Comparison of ENCODE assay signal across 11 cellular contexts in genomic region chr3:177111541-177111949, GRCh38.
DNase-seq lines count a peak whose midpoint lies in the region; ATAC-seq and TF ChIP-seq lines count a peak whose summit lies in the region.
"Had no signal": no experiment of that assay in that cellular context is flagged by ENCODE, and none has a peak within 500 bp of the region (broad histone marks: within the 10 kb centered on the region; RNA-seq: fewer than 3 reads in every experiment).

No MANE protein-coding gene starts in this region.

- H3K9me3 ChIP-seq in transverse colon, result no peaks in the 10 kb centered on the region
- H3K9me3 ChIP-seq in HAP-1, result no peaks in the 10 kb centered on the region
- H3K9me3 ChIP-seq: BE2C had no signal

- H3K4me3 Mint-ChIP-seq in activated naive CD8-positive, alpha-beta T cell treated with anti-CD3 and anti-CD28 coated beads for 36 hours, result no peak overlapping the region

- peaks cover 3 to 10% of the 10 kb centered on the region in 2 donors for H3K9me3 Mint-ChIP-seq in activated naive CD4-positive, alpha-beta T cell treated with anti-CD3 and anti-CD28 coated beads, Interleukin-2, amount 50 U/mL, for 72 hours
- peaks cover 14% of the 10 kb centered on the region for H3K9me3 Mint-ChIP-seq in activated naive CD8-positive, alpha-beta T cell treated with anti-CD3 and anti-CD28 coated beads for 36 hours

- TF ChIP-seq POLR2A in transverse colon (IDR thresholded peaks at IDR 0.05), result no peak

- peaks cover 60% of the 10 kb centered on the region for H3K4me1 Mint-ChIP-seq in activated naive CD8-positive, alpha-beta T cell treated with anti-CD3 and anti-CD28 coated beads for 36 hours

- peaks cover 18 to 59% (median 31%) of the 10 kb centered on the region in 4 donors for H3K4me1 ChIP-seq in transverse colon
- H3K4me1 ChIP-seq in HAP-1, result peaks cover 20% of the 10 kb centered on the region

- H3K27me3 ChIP-seq in transverse colon, result no peaks in the 10 kb centered on the region
- H3K27me3 ChIP-seq in HAP-1 (ENCODE audit: low read depth), result no peaks in the 10 kb centered on the region
- H3K27me3 ChIP-seq: BE2C had no signal

- ATAC-seq in activated naive CD4-positive, alpha-beta T cell treated with anti-CD3 and anti-CD28 coated beads, Interleukin-2, amount 50 U/mL, for 72 hours, result peak; percentile 22 to 45
- peak; percentile 38 for ATAC-seq in HG03342 (IDR thresholded peaks at IDR 0.05; ENCODE audit: unreplicated experiment)

- H3K4me3 ChIP-seq in transverse colon, result no peak overlapping the region
- H3K4me3 ChIP-seq in HAP-1, result no peak overlapping the region

- DNase-seq in activated naive CD4-positive, alpha-beta T cell treated with anti-CD3 and anti-CD28 coated beads, Interleukin-2, amount 50 U/mL, for 72 hours (ENCODE audit: low spot score in 2 of 2), result no peak
- DNase-seq in activated naive CD4-positive, alpha-beta T cell (lab: John Stamatoyannopoulos, UW), result no peak
- DNase-seq in activated naive CD8-positive, alpha-beta T cell treated with anti-CD3 and anti-CD28 coated beads for 36 hours, result no peak
- DNase-seq in transverse colon, result no peak
- no peak for DNase-seq in HAP-1 (ENCODE audit: low spot score in 2 of 2)
- no peak for DNase-seq in NCI-H1694 (lab: John Stamatoyannopoulos, UW)
- no peak for DNase-seq in stimulated activated CD4-positive, alpha-beta T cell treated with anti-CD3 and anti-CD28 coated beads, Interleukin-2, amount 100 ng/mL, for 24 hours
- DNase-seq: BE2C; NCI-H1417; stimulated activated naive CD4-positive, alpha-beta T cell treated with Interleukin-2 at 50 U/mL for 16 hours had no signal

- intact Hi-C loops in transverse colon (cut with DNase I; ENCODE audit: low total_unique reads), result no loop called here

- no peak for TF ChIP-seq EP300 in transverse colon (IDR thresholded peaks at IDR 0.05; ENCODE audit: low read depth)

- no peaks in the 10 kb centered on the region for H3K27me3 Mint-ChIP-seq in activated naive CD8-positive, alpha-beta T cell treated with anti-CD3 and anti-CD28 coated beads for 36 hours

- H3K27ac Mint-ChIP-seq in activated naive CD4-positive, alpha-beta T cell treated with anti-CD3 and anti-CD28 coated beads, Interleukin-2, amount 50 U/mL, for 72 hours, result peak overlapping the region in 1 of 2 donors; percentile 46
- peak overlapping the region; percentile 42 for H3K27ac Mint-ChIP-seq in activated naive CD8-positive, alpha-beta T cell treated with anti-CD3 and anti-CD28 coated beads for 36 hours

- no peaks in the 10 kb centered on the region for H3K36me3 ChIP-seq in transverse colon
- no peaks in the 10 kb centered on the region for H3K36me3 ChIP-seq in HAP-1 (replicated peaks)
- H3K36me3 ChIP-seq: BE2C had no signal

- no peak for TF ChIP-seq CTCF in transverse colon (IDR thresholded peaks at IDR 0.05)

- WGBS in transverse colon (ENCODE audit: low coverage in 1 of 2), 2 donors, result 56 to 77% methylated on average over 4 of the region's 4 CpGs

- peak overlapping the region; percentile 14 to 69 (median 40) for H3K27ac ChIP-seq in transverse colon

- peaks cover 0 to 28% of the 10 kb centered on the region in 2 donors for H3K36me3 Mint-ChIP-seq in activated naive CD4-positive, alpha-beta T cell treated with anti-CD3 and anti-CD28 coated beads, Interleukin-2, amount 50 U/mL, for 72 hours
- H3K36me3 Mint-ChIP-seq in activated naive CD8-positive, alpha-beta T cell treated with anti-CD3 and anti-CD28 coated beads for 36 hours, result peaks cover 42% of the 10 kb centered on the region

- in situ Hi-C loops in transverse colon (cut with MboI; ENCODE audit: low pct_ligation_motif_present in 1 of 4, low pct_unique_long_range_greater_than_20kb in 1 of 4, low sequenced_read_pairs in 3 of 4) (no loop called here), HAP-1 (cut with MboI; ENCODE audit: low sequenced_read_pairs) (no loop called here)
